11 cellular contexts compared by ENCODE assay signal in genomic region chr4:56531823-56532222, GRCh38. TPM values are rescaled to one million over a fixed set of nuclear protein-coding genes. Genes with fewer than 3 reads are reported as not detected.
"Had no signal": no experiment of that assay in that cellular context is flagged by ENCODE, and none has a peak within 500 bp of the region (broad histone marks: within the 10 kb centered on the region; RNA-seq: fewer than 3 reads in every experiment).

No MANE protein-coding gene starts in this region.

- H3K36me3 ChIP-seq: esophagus squamous epithelium, gastrocnemius medialis, heart right ventricle, ovary, tibial nerve, WERI-Rb-1 had no signal

- H3K9me3 ChIP-seq: esophagus squamous epithelium, gastrocnemius medialis, heart right ventricle, ovary, tibial nerve had no signal

- ATAC-seq: activated CD4-positive, alpha-beta T cell treated with anti-CD3 and anti-CD28 coated beads for 36 hours; gastrocnemius medialis had no signal

- DNase-seq: activated CD4-positive, alpha-beta T cell treated with anti-CD3 and anti-CD28 coated beads for 36 hours; activated naive CD4-positive, alpha-beta T cell treated with anti-CD3 and anti-CD28 coated beads for 36 hours; esophagus squamous epithelium; gastrocnemius medialis; heart right ventricle; ovary; WERI-Rb-1 had no signal

- H3K27ac ChIP-seq: esophagus squamous epithelium, gastrocnemius medialis, heart right ventricle, ovary, tibial nerve, WERI-Rb-1 had no signal

- H3K27me3 ChIP-seq: ovary, tibial nerve had no signal

RNA-seq across cellular contexts. Expression of gene ARL9, which starts 26.2 kb away (rescaled TPM):
- total RNA-seq: cardiac septum, mesenteric fat pad, subcutaneous adipose tissue had no signal
